In genomic region chr11:8267280-8267679, GRCh38 we compare ENCODE assay signal across 20 cellular contexts. TPM values are rescaled to one million over a fixed set of nuclear protein-coding genes. Genes with fewer than 3 reads are reported as not detected.
DNase-seq lines count a peak whose midpoint lies in the region; TF ChIP-seq lines count a peak whose summit lies in the region.
"Had no signal": no experiment of that assay in that cellular context is flagged by ENCODE, and none has a peak within 500 bp of the region (broad histone marks: within the 10 kb centered on the region; RNA-seq: fewer than 3 reads in every experiment).

No MANE protein-coding gene starts in this region.

- H3K9me2 ChIP-seq in neural cell (ENCODE audit: insufficient read depth, low read length) (no peaks in the 10 kb centered on the region), MM.1S (replicated peaks; ENCODE audit: insufficient read depth, low read length) (no peaks in the 10 kb centered on the region)

- H3K36me3 ChIP-seq in CD4-positive, alpha-beta memory T cell (ENCODE audit: insufficient read depth, low read length) = no peaks in the 10 kb centered on the region
- no peaks in the 10 kb centered on the region for H3K36me3 ChIP-seq in ectodermal cell (ENCODE audit: control insufficient read depth, insufficient read depth, low read length)
- no peaks in the 10 kb centered on the region for H3K36me3 ChIP-seq in neural cell (ENCODE audit: insufficient read depth, low read length)
- H3K36me3 ChIP-seq in MM.1S (replicated peaks; ENCODE audit: insufficient read depth, low read length) = no peaks in the 10 kb centered on the region
- H3K36me3 ChIP-seq: HAP-1, left lung had no signal

- H3K27me3 Mint-ChIP-seq in CD4-positive, alpha-beta memory T cell = peaks cover 35 to 54% of the 10 kb centered on the region in 2 donors

- 89 to 92% methylated on average over 5 of the region's 5 CpGs for WGBS in ectodermal cell, 2 experiments

- POLR2A ChIA-PET in CD4-positive, alpha-beta memory T cell (lab: Charles Lee; ENCODE audit: partially characterized antibody) = no interaction called here

- H4K20me1 ChIP-seq in neural cell (ENCODE audit: insufficient read depth) = no peaks in the 10 kb centered on the region
- H4K20me1 ChIP-seq in MM.1S (ENCODE audit: insufficient read depth, low read length) = no peaks in the 10 kb centered on the region

- H3K4me1 ChIP-seq in CD4-positive, alpha-beta memory T cell (ENCODE audit: insufficient read depth, low read length) = peaks cover 13% of the 10 kb centered on the region
- peaks cover 13% of the 10 kb centered on the region for H3K4me1 ChIP-seq in ectodermal cell (ENCODE audit: control insufficient read depth, insufficient read depth, low read length)
- H3K4me1 ChIP-seq in MM.1S (ENCODE audit: low read length) = no peaks in the 10 kb centered on the region

- CTCF ChIA-PET in CD4-positive, alpha-beta memory T cell (lab: Charles Lee; ENCODE audit: partially characterized antibody) = interaction anchor here (0.5 kb wide), 1 partner anchor 241 kb away, joined by 3 read pairs; no protein-coding TSS in a partner anchor

- intact Hi-C loops in CD4-positive, alpha-beta memory T cell (cut with micrococcal nuclease) = no loop called here

- no peak overlapping the region for H3K4me2 ChIP-seq in neural cell (ENCODE audit: low read length)
- H3K4me2 ChIP-seq in MM.1S (ENCODE audit: low read depth, low read length) = no peak overlapping the region

- H3K4me3 ChIP-seq in CD4-positive, alpha-beta memory T cell (ENCODE audit: low read length in 2 of 2) = no peak overlapping the region
- H3K4me3 ChIP-seq in ectodermal cell (ENCODE audit: insufficient read depth, low read depth, low read length) = peak overlapping the region; percentile 29
- peak overlapping the region; percentile 66 for H3K4me3 ChIP-seq in neural cell (ENCODE audit: low read length)
- no peak overlapping the region for H3K4me3 ChIP-seq in MM.1S (ENCODE audit: low read length)

- no peak overlapping the region for H3K27ac Mint-ChIP-seq in CD4-positive, alpha-beta memory T cell

- no peaks in the 10 kb centered on the region for H3K9me3 Mint-ChIP-seq in CD4-positive, alpha-beta memory T cell

- H3K79me2 ChIP-seq in neural cell (replicated peaks; ENCODE audit: insufficient read depth, low read length) (peaks cover 29% of the 10 kb centered on the region), MM.1S (ENCODE audit: low read length) (no peaks in the 10 kb centered on the region)

- no peak overlapping the region for H3K9ac ChIP-seq in neural cell (ENCODE audit: low read length)
- no peak overlapping the region for H3K9ac ChIP-seq in MM.1S (ENCODE audit: low read length)

- no peaks in the 10 kb centered on the region for H3K9me3 ChIP-seq in CD4-positive, alpha-beta memory T cell (ENCODE audit: control insufficient read depth in 1 of 2, low read length in 2 of 2)
- H3K9me3 ChIP-seq in ectodermal cell (ENCODE audit: control insufficient read depth, low read length) (no peaks in the 10 kb centered on the region), neural cell (ENCODE audit: low read length) (no peaks in the 10 kb centered on the region), MM.1S (replicated peaks; ENCODE audit: insufficient read depth, low read length) (no peaks in the 10 kb centered on the region)
- H3K9me3 ChIP-seq: HAP-1, left lung had no signal

- H3K4me3 Mint-ChIP-seq in CD4-positive, alpha-beta memory T cell = peak overlapping the region in 5 of 8 donors; percentile 2 to 62 (median 51)

- DNase-seq in DMS 273 (lab: John Stamatoyannopoulos, UW; ENCODE audit: unreplicated experiment) = peak; percentile 26
- no peak for DNase-seq in DMS 273 treated with DMSO at 0.1 percent for 48 hours (lab: John Stamatoyannopoulos, UW)
- no peak for DNase-seq in CD4-positive, alpha-beta memory T cell
- no peak for DNase-seq in T-helper 1 cell
- DNase-seq in MM.1S = no peak
- no peak for DNase-seq in SHP77 (lab: John Stamatoyannopoulos, UW)
- DNase-seq: activated CD4-positive, alpha-beta T cell treated with anti-CD3 and anti-CD28 coated beads, Interleukin-2, amount 50 U/mL, for 4 hours; anterior cingulate cortex; cerebellar nuclear complex; KG1; left lung had no signal

- no peak overlapping the region for H2AFZ ChIP-seq in neural cell (ENCODE audit: low read depth, low read length)
- H2AFZ ChIP-seq in MM.1S (ENCODE audit: low read length) = no peak overlapping the region

- H3K27me3 ChIP-seq in CD4-positive, alpha-beta memory T cell (ENCODE audit: insufficient read depth, low read length) = peaks cover 24% of the 10 kb centered on the region
- H3K27me3 ChIP-seq in ectodermal cell (ENCODE audit: control insufficient read depth, insufficient read depth, low read length, poor library complexity, severe bottlenecking) (peaks cover 67% of the 10 kb centered on the region), neural cell (ENCODE audit: insufficient read depth, low read depth, low read length) (peaks cover 26% of the 10 kb centered on the region), MM.1S (replicated peaks; ENCODE audit: insufficient read depth, low read length) (peaks cover 31% of the 10 kb centered on the region)

- no peaks in the 10 kb centered on the region for H3K36me3 Mint-ChIP-seq in CD4-positive, alpha-beta memory T cell

- no peak overlapping the region for H3K27ac ChIP-seq in CD4-positive, alpha-beta memory T cell (ENCODE audit: low read depth, low read length)
- H3K27ac ChIP-seq in ectodermal cell (ENCODE audit: insufficient read depth, low read depth, low read length, poor library complexity, severe bottlenecking) (no peak overlapping the region), neural cell (ENCODE audit: low read length) (no peak overlapping the region), MM.1S (ENCODE audit: low read length) (no peak overlapping the region)
- H3K27ac ChIP-seq: 22Rv1, C4-2B, left lung had no signal

- H3K4me1 Mint-ChIP-seq in CD4-positive, alpha-beta memory T cell = peaks cover 11 to 17% (median 12%) of the 10 kb centered on the region in 4 donors

- H3F3A ChIP-seq in neural cell (ENCODE audit: insufficient read depth, low read length, poor library complexity, severe bottlenecking) (no peaks in the 10 kb centered on the region), MM.1S (ENCODE audit: insufficient read depth, low read length) (no peaks in the 10 kb centered on the region)

- TF ChIP-seq RAD21 in neural cell (conservative IDR thresholded peaks at IDR 0.05) = no peak

- TF ChIP-seq CTCF in neural cell (IDR thresholded peaks at IDR 0.05; ENCODE audit: poor library complexity, severe bottlenecking) (no peak), MM.1S (IDR thresholded peaks at IDR 0.05; ENCODE audit: low read length) (no peak)

- no peak for TF ChIP-seq EP300 in neural cell (conservative IDR thresholded peaks at IDR 0.05; ENCODE audit: poor library complexity, severe bottlenecking)

TF ChIP-seq in neural cell, 6 proteins besides CTCF, POLR2A, EP300 and RAD21:
- TF ChIP-seq EZH2 (IDR thresholded peaks at IDR 0.05; ENCODE audit: borderline replicate concordance, insufficient read depth, low read length, poor library complexity, severe bottlenecking) = no peak
- TF ChIP-seq SMC3 (conservative IDR thresholded peaks at IDR 0.05; ENCODE audit: poor library complexity) = no peak
- no peak for TF ChIP-seq POLR2AphosphoS5 (IDR thresholded peaks at IDR 0.05)
- no peak for TF ChIP-seq TAF1 (IDR thresholded peaks at IDR 0.05; ENCODE audit: low read depth)
- no peak for TF ChIP-seq MXI1 (conservative IDR thresholded peaks at IDR 0.05; ENCODE audit: poor library complexity, severe bottlenecking)
- TF ChIP-seq REST (IDR thresholded peaks at IDR 0.05; ENCODE audit: borderline replicate concordance) = no peak
TF ChIP-seq in neural cell: peak in this region for 0.

RNA-seq across cellular contexts. Expression of gene LMO1, which starts 3.6 kb away (rescaled TPM):
- not detected for total RNA-seq in CD4-positive, alpha-beta memory T cell
- not detected for polyA plus RNA-seq in CD4-positive, alpha-beta memory T cell
- 16.4 TPM for polyA plus RNA-seq in ectodermal cell (2013, experiment 1 of 4)
- 18.0 TPM for polyA plus RNA-seq in ectodermal cell (2013, experiment 2 of 4)
- 19.4 TPM for polyA plus RNA-seq in ectodermal cell (2013, experiment 3 of 4)
- polyA plus RNA-seq in ectodermal cell (2013, experiment 4 of 4) = 17.3 TPM
- 4.4 and 4.5 TPM in 2 replicates for polyA plus RNA-seq in neural cell
- polyA minus RNA-seq in neural cell = 3.6 and 7.5 TPM in 2 replicates
- total RNA-seq: endothelial cell of umbilical vein, fibroblast of villous mesenchyme, left lung, pulmonary artery endothelial cell, ureter had no signal
- polyA plus RNA-seq: endothelial cell of umbilical vein had no signal

Comparison
In these comparisons a context has a peak if more than half of its experiments do, and no peak if none do; other contexts are left out.
1. H3K4me3 ChIP-seq: peak in ectodermal cell (single experiment) and neural cell (single experiment); none in CD4-positive, alpha-beta memory T cell (0 of 2) and MM.1S (single experiment).